ENCODE assay signal across 12 cellular contexts in the genomic region with DNA sequence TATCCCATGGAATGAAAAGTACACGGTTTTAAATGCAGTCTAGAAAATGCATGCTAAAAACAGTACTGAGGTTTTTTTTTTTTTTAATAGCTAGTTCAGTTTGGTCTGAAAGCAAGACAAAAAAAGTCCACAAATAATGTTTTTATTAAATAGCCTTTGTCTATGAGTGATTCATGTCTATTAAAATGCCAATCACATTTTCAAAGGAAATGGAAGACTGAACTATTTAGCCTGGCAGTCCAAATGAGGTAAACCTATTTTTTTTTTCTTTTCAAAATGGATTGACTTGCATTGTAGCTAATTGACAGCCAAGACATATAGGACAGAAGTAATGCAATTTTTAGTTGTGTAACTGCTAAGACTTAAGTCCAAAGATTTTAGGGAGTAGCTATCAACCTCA.
A peak's percentile ranks its signal among the peaks of the same experiment; 100 is the strongest.
DNase-seq lines count a peak whose midpoint lies in the region; ATAC-seq and TF ChIP-seq lines count a peak whose summit lies in the region.
"Had no signal": no experiment of that assay in that cellular context is flagged by ENCODE, and none has a peak within 500 bp of the region (broad histone marks: within the 10 kb centered on the region; RNA-seq: fewer than 3 reads in every experiment).

No MANE protein-coding gene starts in this region.

- H4K20me1 ChIP-seq in HCT116 (ENCODE audit: insufficient read depth): no peaks in the 10 kb centered on the region
- no peaks in the 10 kb centered on the region for H4K20me1 ChIP-seq in PC-3 (ENCODE audit: low read length)

- H3K4me1 Mint-ChIP-seq in effector memory CD8-positive, alpha-beta T cell (ENCODE audit: low read depth in 2 of 2): no peaks in the 10 kb centered on the region
- H3K4me1 Mint-ChIP-seq: CD14-positive monocyte had no signal

- intact Hi-C loops in HCT116 (cut with micrococcal nuclease) (no loop called here), PC-3 (cut with micrococcal nuclease) (loop anchor here (2.0 to 5.0 kb wide), 3 partner anchors 48 to 72 kb away; no protein-coding TSS in a partner anchor)

- H3K36me3 ChIP-seq in HCT116 (ENCODE audit: control insufficient read depth in 1 of 2, insufficient read depth in 2 of 2, low read length in 2 of 2) (no peaks in the 10 kb centered on the region), PC-3 (ENCODE audit: low read depth, low read length) (no peaks in the 10 kb centered on the region)

- CTCF ChIA-PET in HCT116 (lab: Charles Lee) (no interaction called here), PC-3 (lab: Charles Lee) (interaction anchor here (0.6 kb wide), 2 partner anchors 10 to 309 kb away, joined by 3 to 4 read pairs; no protein-coding TSS in a partner anchor)

- no peaks in the 10 kb centered on the region for H3F3A ChIP-seq in PC-3 (ENCODE audit: low read length, unreplicated experiment)

- H2AFZ ChIP-seq in HCT116 (ENCODE audit: low read depth, low read length, poor library complexity, severe bottlenecking): peak overlapping the region; percentile 52
- peak overlapping the region; percentile 49; the same call in 1 of the 2 replicates for H2AFZ ChIP-seq in PC-3 (ENCODE audit: low read length)

- no peak for TF ChIP-seq CTCF in HCT116 (IDR thresholded peaks at IDR 0.05 in 2 of 3, conservative IDR thresholded peaks at IDR 0.05 in 1 of 3; ENCODE audit: borderline replicate concordance in 1 of 3, insufficient read depth in 1 of 3, low read depth in 2 of 3, low read length in 2 of 3)
- no peak for TF ChIP-seq CTCF in PC-3 (conservative IDR thresholded peaks at IDR 0.05; ENCODE audit: low read depth, low read length)

- TF ChIP-seq POLR2A in HCT116 (IDR thresholded peaks at IDR 0.05; ENCODE audit: borderline replicate concordance, extremely low read depth, insufficient read depth, insufficient read length): no peak

- H3K4me2 ChIP-seq in HCT116 (ENCODE audit: low read length): no peak overlapping the region
- H3K4me2 ChIP-seq in PC-3 (ENCODE audit: low read length): peak overlapping the region; percentile 30
- H3K4me2 ChIP-seq: A549 had no signal

- no peak for DNase-seq in HCT116 (ENCODE audit: low read depth, low spot score)
- peak; percentile 57 for DNase-seq in PC-3
- no peak for DNase-seq in epithelial cell of prostate (ENCODE audit: low read depth, low spot score)
- no peak for DNase-seq in NCI-H1092 treated with DMSO at 0.1 percent for 48 hours (lab: John Stamatoyannopoulos, UW)
- no peak for DNase-seq in effector memory CD8-positive, alpha-beta T cell
- DNase-seq in stimulated activated naive CD8-positive, alpha-beta T cell treated with anti-CD3 and anti-CD28 coated beads, Interleukin-15, Interleukin-2, amounts not matched to agents 100 U/mL and 50 U/mL, for 24 hours: no peak
- DNase-seq: CD8-positive, alpha-beta T cell; COR-L47; DND-41; GF-D8 had no signal

- ATAC-seq in HCT116 (no peak), PC-3 (peak; percentile 63)
- no peak for ATAC-seq in effector memory CD8-positive, alpha-beta T cell (replicated peaks)
- no peak for ATAC-seq in stimulated activated naive CD8-positive, alpha-beta T cell treated with anti-CD3 and anti-CD28 coated beads, Interleukin-15, Interleukin-2, amounts not matched to agents 100 U/mL and 50 U/mL, for 24 hours
- ATAC-seq: A549; CD8-positive, alpha-beta T cell had no signal

- H3K4me3 ChIP-seq in HCT116 (replicated peaks in 1 of 2; ENCODE audit: low read depth in 1 of 2, low read length in 2 of 2) (no peak overlapping the region), PC-3 (ENCODE audit: low read length) (no peak overlapping the region)
- H3K4me3 ChIP-seq: A549 had no signal

- H3K27ac ChIP-seq in HCT116 (ENCODE audit: low read depth, low read length) (peak overlapping the region; percentile 3; the same call in 1 of the 2 replicates), PC-3 (ENCODE audit: low read length) (peak overlapping the region; percentile 61), epithelial cell of prostate (peak overlapping the region; percentile 5)
- H3K27ac ChIP-seq: A549 had no signal

- no peaks in the 10 kb centered on the region for H3K27me3 ChIP-seq in HCT116 (ENCODE audit: insufficient read depth, low read length)
- no peaks in the 10 kb centered on the region for H3K27me3 ChIP-seq in PC-3 (ENCODE audit: low read length)

- no peaks in the 10 kb centered on the region for H3K36me3 Mint-ChIP-seq in effector memory CD8-positive, alpha-beta T cell (ENCODE audit: insufficient read depth)
- H3K36me3 Mint-ChIP-seq: CD14-positive monocyte; CD8-positive, alpha-beta T cell had no signal

- no peak for TF ChIP-seq RAD21 in HCT116 (IDR thresholded peaks at IDR 0.05; ENCODE audit: low read depth)

- H3K9ac ChIP-seq in HCT116 (ENCODE audit: low read length) (no peak overlapping the region), PC-3 (ENCODE audit: low read length) (0 out of 2 replicates have a peak overlapping the region, but pooled peaks have one; percentile 4)

- H3K4me1 ChIP-seq in HCT116 (ENCODE audit: control insufficient read depth in 1 of 2, insufficient read depth in 2 of 2, low read length in 2 of 2) (peaks cover 0 to 9% of the 10 kb centered on the region in 2 experiments; a peak in 2 of 4 replicates), PC-3 (ENCODE audit: insufficient read depth, low read length) (peaks cover 24% of the 10 kb centered on the region)
- H3K4me1 ChIP-seq: A549 had no signal

- no peak overlapping the region for H3K27ac Mint-ChIP-seq in effector memory CD8-positive, alpha-beta T cell
- H3K27ac Mint-ChIP-seq: CD14-positive monocyte; CD8-positive, alpha-beta T cell had no signal

- H3K27me3 Mint-ChIP-seq in effector memory CD8-positive, alpha-beta T cell: no peaks in the 10 kb centered on the region

- RAD21 ChIA-PET in HCT116 (lab: Charles Lee; ENCODE audit: low non-redundant PET in 1 of 2, low total read pairs in 2 of 2, uncharacterized antibody in 2 of 2, unreplicated experiment in 2 of 2): no interaction called here

- H3K9me3 ChIP-seq in HCT116 (ENCODE audit: control insufficient read depth in 1 of 2, insufficient read depth in 1 of 2, low read depth in 1 of 2, low read length in 2 of 2) (no peaks in the 10 kb centered on the region), PC-3 (ENCODE audit: low read length) (no peaks in the 10 kb centered on the region)
- H3K9me3 ChIP-seq: A549 had no signal

- H3K4me3 Mint-ChIP-seq in effector memory CD8-positive, alpha-beta T cell: no peak overlapping the region
- H3K4me3 Mint-ChIP-seq: CD14-positive monocyte; CD8-positive, alpha-beta T cell had no signal

- no peaks in the 10 kb centered on the region for H3K9me2 ChIP-seq in HCT116 (ENCODE audit: insufficient read depth)
- H3K9me2 ChIP-seq in PC-3 (replicated peaks; ENCODE audit: low read length): no peaks in the 10 kb centered on the region

- peaks cover 0 to 4% of the 10 kb centered on the region in 2 donors for H3K9me3 Mint-ChIP-seq in effector memory CD8-positive, alpha-beta T cell

- POLR2A ChIA-PET in HCT116 (lab: Charles Lee) (interaction anchor here (0.9 kb wide), 1 partner anchor 10 kb away, joined by 3 read pairs; no protein-coding TSS in a partner anchor), PC-3 (lab: Charles Lee; ENCODE audit: unreplicated experiment) (interaction anchor here (0.6 kb wide), 1 partner anchor 1531 kb away, joined by 4 read pairs; no protein-coding TSS in a partner anchor)

- no TSS peak for BruUV-seq in HCT116 (replicated peaks; lab: Mats Ljungman, UMichigan)
- no TSS peak for BruUV-seq in PC-3 (replicated peaks; lab: Mats Ljungman, UMichigan)

- H3K79me2 ChIP-seq in HCT116 (ENCODE audit: insufficient read depth, low read length): no peaks in the 10 kb centered on the region
- no peaks in the 10 kb centered on the region for H3K79me2 ChIP-seq in PC-3 (ENCODE audit: low read length)

TF ChIP-seq in HCT116, 20 proteins besides CTCF, POLR2A, EP300 and RAD21 (continues in another document):
- TF ChIP-seq SIN3A (IDR thresholded peaks at IDR 0.05; ENCODE audit: low read depth) (no peak), YY1 (IDR thresholded peaks at IDR 0.05; ENCODE audit: extremely low read depth, insufficient replicate concordance, low read depth, low read length) (no peak), CEBPB (IDR thresholded peaks at IDR 0.05; ENCODE audit: low read depth) (no peak), JUND (IDR thresholded peaks at IDR 0.05) (no peak)
- TF ChIP-seq, protein P1, sequence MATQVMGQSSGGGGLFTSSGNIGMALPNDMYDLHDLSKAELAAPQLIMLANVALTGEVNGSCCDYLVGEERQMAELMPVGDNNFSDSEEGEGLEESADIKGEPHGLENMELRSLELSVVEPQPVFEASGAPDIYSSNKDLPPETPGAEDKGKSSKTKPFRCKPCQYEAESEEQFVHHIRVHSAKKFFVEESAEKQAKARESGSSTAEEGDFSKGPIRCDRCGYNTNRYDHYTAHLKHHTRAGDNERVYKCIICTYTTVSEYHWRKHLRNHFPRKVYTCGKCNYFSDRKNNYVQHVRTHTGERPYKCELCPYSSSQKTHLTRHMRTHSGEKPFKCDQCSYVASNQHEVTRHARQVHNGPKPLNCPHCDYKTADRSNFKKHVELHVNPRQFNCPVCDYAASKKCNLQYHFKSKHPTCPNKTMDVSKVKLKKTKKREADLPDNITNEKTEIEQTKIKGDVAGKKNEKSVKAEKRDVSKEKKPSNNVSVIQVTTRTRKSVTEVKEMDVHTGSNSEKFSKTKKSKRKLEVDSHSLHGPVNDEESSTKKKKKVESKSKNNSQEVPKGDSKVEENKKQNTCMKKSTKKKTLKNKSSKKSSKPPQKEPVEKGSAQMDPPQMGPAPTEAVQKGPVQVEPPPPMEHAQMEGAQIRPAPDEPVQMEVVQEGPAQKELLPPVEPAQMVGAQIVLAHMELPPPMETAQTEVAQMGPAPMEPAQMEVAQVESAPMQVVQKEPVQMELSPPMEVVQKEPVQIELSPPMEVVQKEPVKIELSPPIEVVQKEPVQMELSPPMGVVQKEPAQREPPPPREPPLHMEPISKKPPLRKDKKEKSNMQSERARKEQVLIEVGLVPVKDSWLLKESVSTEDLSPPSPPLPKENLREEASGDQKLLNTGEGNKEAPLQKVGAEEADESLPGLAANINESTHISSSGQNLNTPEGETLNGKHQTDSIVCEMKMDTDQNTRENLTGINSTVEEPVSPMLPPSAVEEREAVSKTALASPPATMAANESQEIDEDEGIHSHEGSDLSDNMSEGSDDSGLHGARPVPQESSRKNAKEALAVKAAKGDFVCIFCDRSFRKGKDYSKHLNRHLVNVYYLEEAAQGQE (IDR thresholded peaks at IDR 0.05; ENCODE audit: low read depth): no peak

Comparison
In these comparisons a context has a peak if more than half of its experiments do, and no peak if none do; other contexts are left out.
1. H3K27ac ChIP-seq: peak in every context shown above with its lines; median percentile 61 in PC-3; 5 in epithelial cell of prostate; 3 in HCT116.